In genomic region chr2:119657486-119658145, GRCh38 we compare ENCODE assay signal across 23 cellular contexts. TPM values are rescaled to one million over a fixed set of nuclear protein-coding genes. Genes with fewer than 3 reads are reported as not detected.
A peak's percentile ranks its signal among the peaks of the same experiment; 100 is the strongest.
DNase-seq lines count a peak whose midpoint lies in the region; ATAC-seq, FAIRE-seq and TF ChIP-seq lines count a peak whose summit lies in the region.
"Had no signal": no experiment of that assay in that cellular context is flagged by ENCODE, and none has a peak within 500 bp of the region (broad histone marks: within the 10 kb centered on the region; RNA-seq: fewer than 3 reads in every experiment).

No MANE protein-coding gene starts in this region.

- ATAC-seq in K562 (no peak), GM19397 (IDR thresholded peaks at IDR 0.05; ENCODE audit: unreplicated experiment) (no peak), HG03565 (IDR thresholded peaks at IDR 0.05; ENCODE audit: unreplicated experiment) (no peak)
- ATAC-seq: GM12878, T-cell had no signal

- no peaks in the 10 kb centered on the region for H4K20me1 ChIP-seq in K562 (replicated peaks; ENCODE audit: control insufficient read depth, insufficient read depth, low read length)
- H4K20me1 ChIP-seq: BLaER1 treated with 17β-estradiol and CSF1 and Interleukin-3, amounts not matched to agents 10 nM and 100 nM had no signal

- H3K79me2 ChIP-seq in K562 (ENCODE audit: control insufficient read depth, insufficient read depth, low read length), result no peaks in the 10 kb centered on the region

- no peak for TF ChIP-seq RAD21 in K562 (CRISPR knock-in tag; conservative IDR thresholded peaks at IDR 0.05 in 1 of 2, IDR thresholded peaks at IDR 0.05 in 1 of 2)

- TF ChIP-seq CTCF in HL-60 (IDR thresholded peaks at IDR 0.05; ENCODE audit: insufficient read depth, low read length), result no peak
- no peak for TF ChIP-seq CTCF in K562 (IDR thresholded peaks at IDR 0.05 in 2 of 3, conservative IDR thresholded peaks at IDR 0.05 in 1 of 3; ENCODE audit: insufficient read depth in 2 of 3, low read depth in 1 of 3, low read length in 3 of 3)
- TF ChIP-seq CTCF in fibroblast of the aortic adventitia (IDR thresholded peaks at IDR 0.05; ENCODE audit: insufficient read depth, low read length), result no peak

- no TSS peak for BruUV-seq in K562 (replicated peaks; lab: Mats Ljungman, UMichigan)

- no peak for TF ChIP-seq EP300 in K562 (IDR thresholded peaks at IDR 0.05; ENCODE audit: low read length)

- under 1% methylated on average over 8 of the region's 8 CpGs for WGBS in K562 (ENCODE audit: insufficient coverage, low coverage, missing lambda C conversion rate)

- no peak overlapping the region for H3K9ac ChIP-seq in K562 (ENCODE audit: insufficient read depth in 1 of 2, low read depth in 2 of 2, low read length in 2 of 2)
- H3K9ac ChIP-seq: BLaER1 treated with 17β-estradiol and CSF1 and Interleukin-3, amounts not matched to agents 10 nM and 100 nM had no signal

- DNase-seq in AML-193 (lab: John Stamatoyannopoulos, UW) (peak; percentile 83 to 85), HL-60 (ENCODE audit: low read depth in 1 of 2, low spot score in 1 of 2) (peak in 1 of 2 experiments; percentile 64), K562 (ENCODE audit: extremely low read depth in 1 of 4, low spot score in 3 of 4) (no peak), fibroblast of the aortic adventitia (ENCODE audit: low read depth) (peak; percentile 59), posterior cingulate gyrus (no peak)
- DNase-seq: CD8-positive, alpha-beta memory T cell; DMS53; EL; H7; HFFc6; Kasumi-1; MG63; NCI-H1105 treated with DMSO at 0.1 percent for 48 hours; NCI-H187; NCI-H2227 treated with DMSO at 0.1 percent for 48 hours; NCI-H510A treated with DMSO at 0.1 percent for 48 hours; NCI-H82; Peyer's patch; T-cell had no signal

- POLR2A ChIA-PET in K562 (lab: Yijun Ruan, JAX), result interaction anchor here (0.7 to 1.3 kb wide), 2 partner anchors 9 to 143 kb away, joined by 3 to 4 read pairs; no protein-coding TSS in a partner anchor

- H3K9me3 ChIP-seq in K562 (replicated peaks; ENCODE audit: control insufficient read depth, insufficient read depth, low read depth, low read length), result no peaks in the 10 kb centered on the region
- H3K9me3 ChIP-seq: BLaER1 treated with 17β-estradiol and CSF1 and Interleukin-3, amounts not matched to agents 10 nM and 100 nM; MG63; Peyer's patch had no signal

- H3K4me1 ChIP-seq in K562 (replicated peaks in 1 of 2; ENCODE audit: control insufficient read depth in 2 of 2, insufficient read depth in 2 of 2, low read length in 2 of 2), result no peaks in the 10 kb centered on the region
- H3K4me1 ChIP-seq: BLaER1 treated with 17β-estradiol and CSF1 and Interleukin-3, amounts not matched to agents 10 nM and 100 nM; Peyer's patch had no signal

- in situ Hi-C loops in K562 (cut with MboI), result no loop called here

- CTCF ChIA-PET in K562 (lab: Yijun Ruan, JAX; ENCODE audit: low intra/inter-chr PET ratio), result interaction anchor here (0.7 to 3.3 kb wide), 3 partner anchors 16 to 251 kb away, joined by 3 to 18 read pairs (median 3); no protein-coding TSS in a partner anchor

- H3K36me3 ChIP-seq in K562 (ENCODE audit: control insufficient read depth, insufficient read depth, low read length), result no peaks in the 10 kb centered on the region
- H3K36me3 ChIP-seq: BLaER1 treated with 17β-estradiol and CSF1 and Interleukin-3, amounts not matched to agents 10 nM and 100 nM; MG63; Peyer's patch had no signal

- H3K27me3 ChIP-seq in HL-60 (ENCODE audit: insufficient read depth, poor library complexity, severe bottlenecking) (no peaks in the 10 kb centered on the region), K562 (ENCODE audit: control insufficient read depth in 2 of 2, insufficient read depth in 2 of 2, low read length in 2 of 2) (peaks cover 13 to 19% of the 10 kb centered on the region in 2 experiments; a peak in 3 of 5 replicates)
- H3K27me3 ChIP-seq: BLaER1 treated with 17β-estradiol and CSF1 and Interleukin-3, amounts not matched to agents 10 nM and 100 nM; Peyer's patch had no signal

- peak overlapping the region; percentile 57 for H3K27ac ChIP-seq in HL-60 (replicated peaks)
- no peak overlapping the region for H3K27ac ChIP-seq in K562 (ENCODE audit: extremely low read depth, low read depth, low read length)
- H3K27ac ChIP-seq: BLaER1 treated with 17β-estradiol and CSF1 and Interleukin-3, amounts not matched to agents 10 nM and 100 nM; Peyer's patch had no signal

- H3K9me1 ChIP-seq in K562 (ENCODE audit: control insufficient read depth, insufficient read depth, low read length), result no peaks in the 10 kb centered on the region

- intact Hi-C loops in K562 (cut with micrococcal nuclease) (no loop called here), posterior cingulate gyrus (cut with DNase I) (loop anchor here (2.0 to 10.0 kb wide), 2 partner anchors 17 to 643 kb away; no protein-coding TSS in a partner anchor)

- no peak for FAIRE-seq in K562 (lab: Jason Lieb, UNC)
- FAIRE-seq: GM12878 had no signal

- TF ChIP-seq POLR2A in K562 (conservative IDR thresholded peaks at IDR 0.05), result no peak

- H3K4me2 ChIP-seq in K562 (ENCODE audit: insufficient read depth, low read length), result no peak overlapping the region
- H3K4me2 ChIP-seq: BLaER1 treated with 17β-estradiol and CSF1 and Interleukin-3, amounts not matched to agents 10 nM and 100 nM had no signal

- H2AFZ ChIP-seq in K562 (ENCODE audit: low read depth, low read length), result no peak overlapping the region

- no peak overlapping the region for H3K4me3 ChIP-seq in HL-60 (replicated peaks; ENCODE audit: insufficient read depth, low read length)
- H3K4me3 ChIP-seq in K562, result no peak overlapping the region
- no peak overlapping the region for H3K4me3 ChIP-seq in fibroblast of the aortic adventitia (ENCODE audit: low read depth, low read length)
- H3K4me3 ChIP-seq: BLaER1 treated with 17β-estradiol and CSF1 and Interleukin-3, amounts not matched to agents 10 nM and 100 nM; GM12878; MG63; Peyer's patch had no signal

RNA-seq across cellular contexts. Expression of gene TMEM177, which starts 21.4 kb away (rescaled TPM):
- 17.3 and 28.8 TPM in 2 replicates for total RNA-seq in K562 (2011; cell fraction: chromatin; rRNA removed; ENCODE audit: low replicate concordance)
- total RNA-seq in K562 (2011; cell fraction: nucleolus; rRNA removed), result 25.7 and 32.4 TPM in 2 replicates
- total RNA-seq in K562 (2011; cell fraction: nucleoplasm; rRNA removed), result 25.3 and 32.2 TPM in 2 replicates
- total RNA-seq in K562 (2014; rRNA removed) (31.3 and 42.7 TPM in 2 replicates), K562 (2014; rRNA removed; fragmentation: Illumina TruSeq; extraction: Trizol) (12.9 and 19.4 TPM in 2 replicates), K562 (2015; rRNA removed; fragmentation: Illumina TruSeq; extraction: Trizol) (26.5 and 29.7 TPM in 2 replicates), K562 (2021) (30.8 and 31.6 TPM in 2 replicates), fibroblast of the aortic adventitia (ENCODE audit: low replicate concordance) (1.9 and 6.6 TPM in 2 replicates)
- polyA plus RNA-seq in K562 (2011; rRNA removed) (19.1 and 22.2 TPM in 2 replicates), K562 (2014; fragmentation: Illumina TruSeq; extraction: Trizol) (30.2 and 31.8 TPM in 2 replicates), K562 (2014; fragmentation: Nextera tagmentation; extraction: Ambion mirVana) (10 to 100 TPM in 1 of 2 experiments, 1 to 10 TPM in 1; 9.1 to 18.7 TPM), K562 (2014; rRNA removed) (39.9 and 40.5 TPM in 2 replicates)
- polyA plus RNA-seq in K562 (2011; cell fraction: cytosol; rRNA removed), result 29.8 and 77.4 TPM in 2 replicates
- polyA plus RNA-seq in K562 (2011; cell fraction: nucleus; rRNA removed), result 18.2 and 29.2 TPM in 2 replicates
- polyA plus RNA-seq in K562 (2012), result 17.6 and 24.9 TPM in 2 replicates
- polyA minus RNA-seq in K562 (2011; rRNA and poly(A)+ RNA removed), result 10.4 and 14.1 TPM in 2 replicates
- 10.2 and 10.3 TPM in 2 replicates for polyA minus RNA-seq in K562 (2011; cell fraction: cytosol; rRNA and poly(A)+ RNA removed)
- 28.4 and 28.7 TPM in 2 replicates for polyA minus RNA-seq in K562 (2011; cell fraction: nucleus; rRNA and poly(A)+ RNA removed)

Comparison
In these comparisons a context has a peak if more than half of its experiments do, and no peak if none do; other contexts are left out.
1. DNase-seq: peak in AML-193 (2 of 2) and fibroblast of the aortic adventitia (single experiment); none in K562 (0 of 4) and posterior cingulate gyrus (0 of 10).